10 cellular contexts compared by ENCODE assay signal in the genomic region with DNA sequence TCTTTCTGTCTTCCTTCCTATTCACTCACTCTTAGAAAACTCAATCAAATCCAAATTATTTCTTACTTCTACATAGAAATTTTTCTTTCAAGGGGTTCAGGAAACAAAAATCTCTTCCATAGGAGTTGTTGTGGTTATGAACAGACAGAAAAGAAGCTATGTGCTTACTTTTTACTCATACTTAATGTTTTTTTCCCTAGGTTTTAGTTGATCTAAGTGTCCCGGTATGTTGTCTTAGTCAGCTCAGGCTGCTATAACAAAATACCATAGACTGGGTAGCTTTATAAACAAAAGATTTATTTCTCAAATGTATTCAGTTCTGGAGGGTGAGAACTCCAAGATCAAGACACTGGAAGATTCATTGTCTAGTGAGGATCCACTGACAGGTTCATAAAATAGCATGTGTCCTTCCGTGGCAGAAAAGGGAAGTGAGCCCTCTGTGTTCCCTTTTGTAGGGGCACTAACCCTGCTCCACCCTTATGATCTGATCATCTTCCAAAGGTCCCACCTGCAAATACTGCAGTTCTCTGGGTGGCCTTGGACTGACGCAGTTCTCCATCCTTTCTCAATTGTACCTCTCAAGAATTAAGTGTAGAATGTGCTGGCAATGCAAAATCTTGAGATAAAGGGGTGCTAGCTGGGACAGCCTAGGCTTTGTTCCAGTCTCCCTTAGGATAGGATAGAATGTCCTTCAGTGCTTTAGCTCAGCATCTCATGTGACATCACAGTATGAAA. TPM values are rescaled to one million over a fixed set of nuclear protein-coding genes. Genes with fewer than 3 reads are reported as not detected.
A peak's percentile ranks its signal among the peaks of the same experiment; 100 is the strongest.
DNase-seq lines count a peak whose midpoint lies in the region; ATAC-seq and TF ChIP-seq lines count a peak whose summit lies in the region.
"Had no signal": no experiment of that assay in that cellular context is flagged by ENCODE, and none has a peak within 500 bp of the region (broad histone marks: within the 10 kb centered on the region; RNA-seq: fewer than 3 reads in every experiment).

No MANE protein-coding gene starts in this region.

- no peak overlapping the region for H3K4me3 ChIP-seq in SK-N-SH (ENCODE audit: low read depth in 2 of 2, low read length in 1 of 2)
- H3K4me3 ChIP-seq: SJSA1, upper lobe of left lung had no signal

- POLR2A ChIA-PET in SK-N-SH (lab: Yijun Ruan, JAX), result no interaction called here

- peak; percentile 81 for ATAC-seq in GM18868 (IDR thresholded peaks at IDR 0.05; ENCODE audit: unreplicated experiment)
- peak; percentile 75 for ATAC-seq in HG03521 (IDR thresholded peaks at IDR 0.05; ENCODE audit: unreplicated experiment)
- ATAC-seq in Right ventricle myocardium inferior, result no peak

- no peaks in the 10 kb centered on the region for H3K36me3 Mint-ChIP-seq in chondrocyte (ENCODE audit: low read depth)

- no peaks in the 10 kb centered on the region for H3K9me2 ChIP-seq in SK-N-SH

- no peaks in the 10 kb centered on the region for H4K20me1 ChIP-seq in SK-N-SH (ENCODE audit: insufficient read depth)

- no peaks in the 10 kb centered on the region for H3K36me3 ChIP-seq in SK-N-SH (replicated peaks in 1 of 2; ENCODE audit: control insufficient read depth in 1 of 2, insufficient read depth in 2 of 2, low read length in 1 of 2)
- H3K36me3 ChIP-seq: SJSA1, upper lobe of left lung had no signal

- H3K4me2 ChIP-seq in SK-N-SH, result no peak overlapping the region

- TF ChIP-seq CTCF in chondrocyte (IDR thresholded peaks at IDR 0.05), result no peak
- no peak for TF ChIP-seq CTCF in SK-N-SH (IDR thresholded peaks at IDR 0.05)

- CTCF ChIA-PET in SK-N-SH (lab: Yijun Ruan, JAX), result interaction anchor here (0.9 kb wide), 1 partner anchor 11 kb away, joined by 3 read pairs; no protein-coding TSS in a partner anchor

- H3K79me2 ChIP-seq in SK-N-SH (ENCODE audit: insufficient read depth), result no peaks in the 10 kb centered on the region

- DNase-seq in HCEC 1CT (peak; percentile 73), chondrocyte (ENCODE audit: low spot score) (no peak), Right ventricle myocardium inferior (ENCODE audit: missing footprints) (no peak), NCI-H2227 (lab: John Stamatoyannopoulos, UW; ENCODE audit: unreplicated experiment) (no peak), SK-N-SH (no peak)
- DNase-seq in activated naive CD4-positive, alpha-beta T cell treated with Interleukin-2 at 50 U/mL for 16 hours, result no peak
- DNase-seq: upper lobe of left lung had no signal

- H3K4me1 ChIP-seq in SK-N-SH (ENCODE audit: control insufficient read depth in 1 of 2, insufficient read depth in 2 of 2, low read depth in 1 of 2, low read length in 1 of 2), result no peaks in the 10 kb centered on the region
- H3K4me1 ChIP-seq: upper lobe of left lung had no signal

- no peak for TF ChIP-seq EP300 in SK-N-SH (IDR thresholded peaks at IDR 0.05; ENCODE audit: borderline replicate concordance in 1 of 2, low read depth in 1 of 2, low read length in 1 of 2)

- no peak overlapping the region for H3K9ac ChIP-seq in SK-N-SH

- TF ChIP-seq RAD21 in SK-N-SH (IDR thresholded peaks at IDR 0.05; ENCODE audit: low read length), result no peak

- H3K27ac Mint-ChIP-seq in chondrocyte (ENCODE audit: unreplicated experiment), result peak overlapping the region; percentile 58

- H3K27me3 ChIP-seq in SK-N-SH (ENCODE audit: insufficient read depth), result no peaks in the 10 kb centered on the region
- H3K27me3 ChIP-seq: SJSA1, upper lobe of left lung had no signal

- no peak overlapping the region for H2AFZ ChIP-seq in SK-N-SH (ENCODE audit: low read depth)

- peaks cover 10% of the 10 kb centered on the region for H3K9me3 Mint-ChIP-seq in chondrocyte (ENCODE audit: low read depth)

- no peak overlapping the region for H3K4me3 Mint-ChIP-seq in chondrocyte (ENCODE audit: unreplicated experiment)

- H3F3A ChIP-seq in SK-N-SH (replicated peaks; ENCODE audit: insufficient read depth), result no peaks in the 10 kb centered on the region

- H3K9me3 ChIP-seq in SK-N-SH, result no peaks in the 10 kb centered on the region
- H3K9me3 ChIP-seq: SJSA1, upper lobe of left lung had no signal

- intact Hi-C loops in Right ventricle myocardium inferior (cut with DNase I), result no loop called here

- no peaks in the 10 kb centered on the region for H3K27me3 Mint-ChIP-seq in chondrocyte (ENCODE audit: low read depth)

- no peak overlapping the region for H3K27ac ChIP-seq in SK-N-SH (ENCODE audit: low read depth in 2 of 2, low read length in 1 of 2)
- H3K27ac ChIP-seq: SJSA1, upper lobe of left lung had no signal

- peaks cover 10% of the 10 kb centered on the region for H3K4me1 Mint-ChIP-seq in chondrocyte (ENCODE audit: low read depth)

- 83% methylated on average over 3 of the region's 3 CpGs for WGBS in SK-N-SH (ENCODE audit: low lambda C conversion rate)

TF ChIP-seq in SK-N-SH, 30 proteins besides CTCF, POLR2A, EP300 and RAD21:
- TF ChIP-seq POLR2AphosphoS5 (IDR thresholded peaks at IDR 0.05; ENCODE audit: low read depth, low read length), result no peak
- TF ChIP-seq TEAD4 (IDR thresholded peaks at IDR 0.05; ENCODE audit: borderline replicate concordance, insufficient read depth), result no peak
- TF ChIP-seq NFIC (IDR thresholded peaks at IDR 0.05; ENCODE audit: borderline replicate concordance), result no peak
- TF ChIP-seq, protein P1, sequence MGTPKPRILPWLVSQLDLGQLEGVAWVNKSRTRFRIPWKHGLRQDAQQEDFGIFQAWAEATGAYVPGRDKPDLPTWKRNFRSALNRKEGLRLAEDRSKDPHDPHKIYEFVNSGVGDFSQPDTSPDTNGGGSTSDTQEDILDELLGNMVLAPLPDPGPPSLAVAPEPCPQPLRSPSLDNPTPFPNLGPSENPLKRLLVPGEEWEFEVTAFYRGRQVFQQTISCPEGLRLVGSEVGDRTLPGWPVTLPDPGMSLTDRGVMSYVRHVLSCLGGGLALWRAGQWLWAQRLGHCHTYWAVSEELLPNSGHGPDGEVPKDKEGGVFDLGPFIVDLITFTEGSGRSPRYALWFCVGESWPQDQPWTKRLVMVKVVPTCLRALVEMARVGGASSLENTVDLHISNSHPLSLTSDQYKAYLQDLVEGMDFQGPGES (IDR thresholded peaks at IDR 0.05; ENCODE audit: low read depth, low read length), result no peak
- TF ChIP-seq, protein P2, sequence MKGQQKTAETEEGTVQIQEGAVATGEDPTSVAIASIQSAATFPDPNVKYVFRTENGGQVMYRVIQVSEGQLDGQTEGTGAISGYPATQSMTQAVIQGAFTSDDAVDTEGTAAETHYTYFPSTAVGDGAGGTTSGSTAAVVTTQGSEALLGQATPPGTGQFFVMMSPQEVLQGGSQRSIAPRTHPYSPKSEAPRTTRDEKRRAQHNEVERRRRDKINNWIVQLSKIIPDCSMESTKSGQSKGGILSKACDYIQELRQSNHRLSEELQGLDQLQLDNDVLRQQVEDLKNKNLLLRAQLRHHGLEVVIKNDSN (IDR thresholded peaks at IDR 0.05; ENCODE audit: borderline replicate concordance, low read depth), result no peak
- TF ChIP-seq, protein P3, sequence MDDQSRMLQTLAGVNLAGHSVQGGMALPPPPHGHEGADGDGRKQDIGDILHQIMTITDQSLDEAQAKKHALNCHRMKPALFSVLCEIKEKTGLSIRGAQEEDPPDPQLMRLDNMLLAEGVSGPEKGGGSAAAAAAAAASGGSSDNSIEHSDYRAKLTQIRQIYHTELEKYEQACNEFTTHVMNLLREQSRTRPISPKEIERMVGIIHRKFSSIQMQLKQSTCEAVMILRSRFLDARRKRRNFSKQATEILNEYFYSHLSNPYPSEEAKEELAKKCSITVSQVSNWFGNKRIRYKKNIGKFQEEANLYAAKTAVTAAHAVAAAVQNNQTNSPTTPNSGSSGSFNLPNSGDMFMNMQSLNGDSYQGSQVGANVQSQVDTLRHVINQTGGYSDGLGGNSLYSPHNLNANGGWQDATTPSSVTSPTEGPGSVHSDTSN (IDR thresholded peaks at IDR 0.05), result no peak

RNA-seq across cellular contexts. Expression of a gene that starts 14.4 kb away (rescaled TPM):
- total RNA-seq in chondrocyte (15.7 to 20.1 TPM (median 19.3 TPM) in 3 replicates), Right ventricle myocardium inferior (29.4 TPM)
- not detected in 2 replicates for polyA plus RNA-seq in SK-N-SH (2012; rRNA removed)
- 0.01 TPM in 1 of 2 replicates, not detected in the other for polyA plus RNA-seq in SK-N-SH (2012; cell fraction: cytosol; rRNA removed)
- polyA plus RNA-seq in SK-N-SH (2012; cell fraction: nucleus; rRNA removed), result not detected in 2 replicates
